In genomic region chr10:104018471-104018870, GRCh38 we compare ENCODE assay signal across 22 cellular contexts. TPM values are rescaled to one million over a fixed set of nuclear protein-coding genes. Genes with fewer than 3 reads are reported as not detected.
A peak's percentile ranks its signal among the peaks of the same experiment; 100 is the strongest.
DNase-seq lines count a peak whose midpoint lies in the region; ATAC-seq, FAIRE-seq and TF ChIP-seq lines count a peak whose summit lies in the region.
"Had no signal": no experiment of that assay in that cellular context is flagged by ENCODE, and none has a peak within 500 bp of the region (broad histone marks: within the 10 kb centered on the region; RNA-seq: fewer than 3 reads in every experiment).

No MANE protein-coding gene starts in this region.

- WGBS in liver: 40% methylated on average over 6 of the region's 6 CpGs
- WGBS in HepG2 (ENCODE audit: low lambda C conversion rate): 84% methylated on average over 6 of the region's 6 CpGs
- WGBS in right lobe of liver (ENCODE audit: insufficient coverage, low coverage, low lambda C conversion rate, missing lambda C conversion rate): 35% methylated on average over 6 of the region's 6 CpGs

- H3K27me3 ChIP-seq in liver (ENCODE audit: control insufficient read depth in 4 of 4, insufficient read depth in 4 of 4, low read length in 3 of 4): no peaks in the 10 kb centered on the region
- H3K27me3 ChIP-seq in HepG2 (ENCODE audit: control insufficient read depth in 1 of 2, insufficient read depth in 2 of 2, low read length in 2 of 2): no peaks in the 10 kb centered on the region
- H3K27me3 ChIP-seq in right lobe of liver: no peaks in the 10 kb centered on the region
- no peaks in the 10 kb centered on the region for H3K27me3 ChIP-seq in osteoblast (ENCODE audit: insufficient read depth, low read length)
- H3K27me3 ChIP-seq: BE2C; BLaER1 treated with 17β-estradiol and CSF1 and Interleukin-3, amounts not matched to agents 10 nM and 100 nM had no signal

- no peak for TF ChIP-seq EP300 in HepG2 (IDR thresholded peaks at IDR 0.05; ENCODE audit: low read depth in 2 of 2, low read length in 2 of 2)
- no peak for TF ChIP-seq EP300 in HepG2 (CRISPR knock-in tag; IDR thresholded peaks at IDR 0.05; ENCODE audit: borderline replicate concordance)

- in situ Hi-C loops in HepG2 (cut with HindIII; ENCODE audit: extremely low pct_ligation_motif_present, low pct_unique_long_range_greater_than_20kb): no loop called here

- H4K20me1 ChIP-seq in HepG2 (ENCODE audit: insufficient read depth, low read length) (no peaks in the 10 kb centered on the region), osteoblast (ENCODE audit: insufficient read depth, low read length) (no peaks in the 10 kb centered on the region)
- H4K20me1 ChIP-seq: BLaER1 treated with 17β-estradiol and CSF1 and Interleukin-3, amounts not matched to agents 10 nM and 100 nM had no signal

- TF ChIP-seq RAD21 in liver (IDR thresholded peaks at IDR 0.05): no peak
- no peak for TF ChIP-seq RAD21 in HepG2 (CRISPR knock-in tag; IDR thresholded peaks at IDR 0.05)

- H3K4me1 ChIP-seq in liver (ENCODE audit: control insufficient read depth in 4 of 4, insufficient read depth in 4 of 4, low read length in 3 of 4) (peaks cover 0 to 15% (median 3%) of the 10 kb centered on the region in 4 donors), HepG2 (ENCODE audit: insufficient read depth, low read length) (no peaks in the 10 kb centered on the region), right lobe of liver (peaks cover 0 to 5% (median 0%) of the 10 kb centered on the region in 4 donors), osteoblast (ENCODE audit: insufficient read depth, low read length) (peaks cover 5% of the 10 kb centered on the region)
- H3K4me1 ChIP-seq: BE2C had no signal

- CTCF ChIA-PET in HepG2 (lab: Yijun Ruan, JAX; ENCODE audit: low intra/inter-chr PET ratio, low total read pairs): no interaction called here

- POLR2A ChIA-PET in HepG2 (lab: Yijun Ruan, JAX): no interaction called here

- ATAC-seq in HepG2 (no peak), right lobe of liver (peak; percentile 78 to 96 (median 90))
- ATAC-seq: GM12878, GM23338, HCT116 had no signal

- DNase-seq in HepG2 (ENCODE audit: low spot score) (no peak), NCI-H82 treated with DMSO at 0.1 percent for 48 hours (lab: John Stamatoyannopoulos, UW; ENCODE audit: unreplicated experiment) (peak; percentile 85), right lobe of liver (no peak), osteoblast (ENCODE audit: insufficient read length, low spot score, missing footprints) (no peak)
- no peak for DNase-seq in activated CD8-positive, alpha-beta memory T cell treated with anti-CD3 and anti-CD28 coated beads, Interleukin-2, amount 50 U/mL, for 48 hours
- DNase-seq: ACHN; AML-193; BE2C; CD4-positive, alpha-beta T cell; CD8-positive, alpha-beta memory T cell; DMS 273 treated with DMSO at 0.1 percent for 48 hours; DMS79; EL; GDM1; H9 had no signal

- H3K4me3 ChIP-seq in liver (ENCODE audit: low read depth in 1 of 3, low read length in 3 of 3) (peak overlapping the region in 1 of 3 donors; percentile 36), HepG2 (replicated peaks in 1 of 3; ENCODE audit: insufficient read depth in 1 of 3, low read depth in 2 of 3, low read length in 3 of 3) (no peak overlapping the region), right lobe of liver (no peak overlapping the region), osteoblast (ENCODE audit: insufficient read depth, low read length) (no peak overlapping the region)
- H3K4me3 ChIP-seq: BLaER1 treated with 17β-estradiol and CSF1 and Interleukin-3, amounts not matched to agents 10 nM and 100 nM; GM12878; GM23338 had no signal

- H3K4me2 ChIP-seq in HepG2 (ENCODE audit: low read depth, low read length) (no peak overlapping the region), osteoblast (ENCODE audit: insufficient read depth, low read length) (no peak overlapping the region)
- H3K4me2 ChIP-seq: BLaER1 treated with 17β-estradiol and CSF1 and Interleukin-3, amounts not matched to agents 10 nM and 100 nM; GM23338 had no signal

- H3K9ac ChIP-seq in liver (ENCODE audit: low read depth in 1 of 2, low read length in 2 of 2) (peak overlapping the region in 1 of 2 donors; percentile 29), HepG2 (ENCODE audit: insufficient read depth, low read depth, low read length) (no peak overlapping the region)
- H3K9ac ChIP-seq: BLaER1 treated with 17β-estradiol and CSF1 and Interleukin-3, amounts not matched to agents 10 nM and 100 nM had no signal

- H3K9me3 ChIP-seq in liver (ENCODE audit: control insufficient read depth in 4 of 4, low read length in 3 of 4) (no peaks in the 10 kb centered on the region), HepG2 (ENCODE audit: low read length) (no peaks in the 10 kb centered on the region), right lobe of liver (no peaks in the 10 kb centered on the region), osteoblast (ENCODE audit: low read depth, low read length) (no peaks in the 10 kb centered on the region)
- H3K9me3 ChIP-seq: BE2C; BLaER1 treated with 17β-estradiol and CSF1 and Interleukin-3, amounts not matched to agents 10 nM and 100 nM had no signal

- no TSS peak for BruUV-seq in HepG2 (replicated peaks; lab: Mats Ljungman, UMichigan)

- H3K79me2 ChIP-seq in HepG2 (ENCODE audit: insufficient read depth, low read length) (no peaks in the 10 kb centered on the region), osteoblast (ENCODE audit: insufficient read depth, low read length) (no peaks in the 10 kb centered on the region)

- intact Hi-C loops in HepG2 (cut with micrococcal nuclease; ENCODE audit: unreplicated experiment): loop anchor here (1.0 kb wide), 1 partner anchor 17 kb away; no protein-coding TSS in a partner anchor
- intact Hi-C loops in right lobe of liver (cut with DNase I): no loop called here

- no peak for TF ChIP-seq CTCF in liver (IDR thresholded peaks at IDR 0.05; ENCODE audit: low read depth, low read length, missing input control)
- no peak for TF ChIP-seq CTCF in HepG2 (CRISPR knock-in tag; IDR thresholded peaks at IDR 0.05)
- no peak for TF ChIP-seq CTCF in right lobe of liver (IDR thresholded peaks at IDR 0.05)
- TF ChIP-seq CTCF in osteoblast (IDR thresholded peaks at IDR 0.05; ENCODE audit: extremely low read depth, low read depth, low read length): no peak

- H2AFZ ChIP-seq in HepG2 (ENCODE audit: low read length) (no peak overlapping the region), osteoblast (ENCODE audit: low read length) (no peak overlapping the region)
- H2AFZ ChIP-seq: GM23338 had no signal

- no peak for FAIRE-seq in HepG2 (lab: Jason Lieb, UNC)
- FAIRE-seq: A204.1, GM12878 had no signal

- H3K27ac ChIP-seq in liver (ENCODE audit: low read depth in 1 of 2, low read length in 2 of 2) (peak overlapping the region; percentile 4 to 35), HepG2 (ENCODE audit: extremely low read length, insufficient read depth, low read length) (no peak overlapping the region), right lobe of liver (peak overlapping the region in 1 of 3 donors; percentile 19), osteoblast (ENCODE audit: low read depth, low read length) (no peak overlapping the region)
- H3K27ac ChIP-seq: 22Rv1; BLaER1 treated with 17β-estradiol and CSF1 and Interleukin-3, amounts not matched to agents 10 nM and 100 nM had no signal

- TF ChIP-seq POLR2A in HepG2 (IDR thresholded peaks at IDR 0.05; ENCODE audit: insufficient read depth in 1 of 2, low read depth in 2 of 2, low read length in 2 of 2) (no peak), right lobe of liver (IDR thresholded peaks at IDR 0.05) (no peak)

- H3K36me3 ChIP-seq in liver (ENCODE audit: control insufficient read depth in 4 of 4, insufficient read depth in 3 of 4, low read depth in 1 of 4, low read length in 3 of 4) (peaks cover 6 to 25% (median 23%) of the 10 kb centered on the region in 4 donors), HepG2 (replicated peaks in 1 of 2; ENCODE audit: control insufficient read depth in 1 of 2, insufficient read depth in 2 of 2, low read length in 2 of 2) (peaks cover 6 to 37% of the 10 kb centered on the region in 2 experiments; a peak in 4 of 5 replicates), right lobe of liver (peaks cover 0 to 39% (median 16%) of the 10 kb centered on the region in 4 donors), osteoblast (ENCODE audit: insufficient read depth, low read length) (peaks cover 40% of the 10 kb centered on the region)

TF ChIP-seq in liver, 16 proteins besides CTCF, POLR2A, EP300 and RAD21 (continues in another document):
- TF ChIP-seq YY1 (IDR thresholded peaks at IDR 0.05): peak; percentile 19
- TF ChIP-seq FOXA2 (IDR thresholded peaks at IDR 0.05): peak; percentile 58

RNA-seq across cellular contexts. Expression of gene SLK, which starts 51.5 kb away (rescaled TPM):
- total RNA-seq in liver: 10 to 100 TPM; 19.5 to 20.3 TPM
- 1 to 10 TPM; 3.9 to 5.2 TPM for polyA plus RNA-seq in liver
- total RNA-seq in HepG2 (2016; rRNA removed; fragmentation: Illumina TruSeq; extraction: Trizol): 22.8 and 35.0 TPM in 2 replicates
- total RNA-seq in HepG2 (2016; cell fraction: cytosol; rRNA removed; fragmentation: Illumina TruSeq; extraction: Trizol; ENCODE audit: low read depth): 8.1 and 9.1 TPM in 2 replicates
- 21.6 and 34.9 TPM in 2 replicates for total RNA-seq in HepG2 (2016; cell fraction: insoluble cytoplasmic fraction; rRNA removed; fragmentation: Illumina TruSeq; extraction: Trizol)
- total RNA-seq in HepG2 (2016; cell fraction: membrane; rRNA removed; fragmentation: Illumina TruSeq; extraction: Trizol): 6.4 and 7.4 TPM in 2 replicates
- total RNA-seq in HepG2 (2016; cell fraction: nucleus; rRNA removed; fragmentation: Illumina TruSeq; extraction: Trizol): 17.5 and 20.8 TPM in 2 replicates
- 3.4 and 3.7 TPM in 2 replicates for polyA plus RNA-seq in HepG2 (2011; rRNA removed)
- polyA plus RNA-seq in HepG2 (2011; cell fraction: cytosol; rRNA removed): 1.5 and 2.6 TPM in 2 replicates
- 2.7 and 3.1 TPM in 2 replicates for polyA plus RNA-seq in HepG2 (2011; cell fraction: nucleus; rRNA removed)
- 10.9 and 14.4 TPM in 2 replicates for polyA plus RNA-seq in HepG2 (2012)
- 0.28 and 0.47 TPM in 2 replicates for polyA plus RNA-seq in HepG2 (2016; cell fraction: cytosol; fragmentation: Illumina TruSeq; extraction: Trizol; ENCODE audit: low read depth)
- polyA plus RNA-seq in HepG2 (2016; cell fraction: insoluble cytoplasmic fraction; fragmentation: Illumina TruSeq; extraction: Trizol; ENCODE audit: low read depth): 19.7 and 21.4 TPM in 2 replicates
- polyA plus RNA-seq in HepG2 (2016; cell fraction: membrane; fragmentation: Illumina TruSeq; extraction: Trizol; ENCODE audit: low read depth): 1.7 and 2.0 TPM in 2 replicates
- 12.7 and 13.6 TPM in 2 replicates for polyA plus RNA-seq in HepG2 (2016; cell fraction: nucleus; fragmentation: Illumina TruSeq; extraction: Trizol; ENCODE audit: insufficient read depth, low read depth)
- polyA minus RNA-seq in HepG2 (2011; rRNA and poly(A)+ RNA removed; ENCODE audit: low replicate concordance): 2.8 and 10.1 TPM in 2 replicates
- polyA minus RNA-seq in HepG2 (2011; cell fraction: cytosol; rRNA and poly(A)+ RNA removed): 10.0 and 12.9 TPM in 2 replicates
- polyA minus RNA-seq in HepG2 (2011; cell fraction: nucleus; rRNA and poly(A)+ RNA removed): 17.9 and 21.1 TPM in 2 replicates
- total RNA-seq in right lobe of liver: 10 to 100 TPM in 5 of 6 experiments, 1 to 10 TPM in 1; 7.9 to 16.3 (median 13.0) TPM
- 48.1 and 53.3 TPM in 2 replicates for total RNA-seq in osteoblast

Comparison
In these comparisons a context has a peak if more than half of its experiments do, and no peak if none do; other contexts are left out.
1. H3K27ac ChIP-seq: peak in liver (2 of 2); none in HepG2 (single experiment) and osteoblast (single experiment).